Comparison of ENCODE assay signal across 8 cellular contexts in the genomic region with DNA sequence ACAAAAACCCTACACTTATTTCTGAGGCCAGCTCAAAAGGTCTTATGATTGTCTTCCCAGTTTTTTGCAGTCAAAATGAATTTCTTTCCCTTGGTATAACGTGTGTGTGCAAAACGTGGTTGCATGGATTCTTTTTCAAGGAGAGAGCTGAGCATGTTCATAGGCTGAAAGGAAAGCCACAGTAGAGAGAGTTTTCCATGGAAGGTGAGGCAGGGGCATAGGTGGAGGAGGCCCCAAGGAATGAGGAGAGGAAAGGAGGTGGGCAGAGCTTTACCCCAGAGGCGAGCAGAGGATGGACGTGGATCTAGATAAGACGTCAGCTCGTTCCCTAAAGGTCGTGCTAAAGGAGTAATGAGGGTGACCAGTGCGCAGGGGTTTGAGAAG. TPM values are rescaled to one million over a fixed set of nuclear protein-coding genes. Genes with fewer than 3 reads are reported as not detected.
DNase-seq lines count a peak whose midpoint lies in the region; ATAC-seq and TF ChIP-seq lines count a peak whose summit lies in the region.

No MANE protein-coding gene starts in this region.

- peaks cover 58% of the 10 kb centered on the region for H3K36me3 Mint-ChIP-seq in Calu3 (ENCODE audit: insufficient read depth, unreplicated experiment)
- peaks cover 20% of the 10 kb centered on the region for H3K36me3 Mint-ChIP-seq in chondrocyte (ENCODE audit: low read depth)
- H3K36me3 Mint-ChIP-seq in nephron (ENCODE audit: low read depth): peaks cover 34% of the 10 kb centered on the region

- peak; percentile 2 for ATAC-seq in HG03520 (IDR thresholded peaks at IDR 0.05; ENCODE audit: unreplicated experiment)
- no peak for ATAC-seq in HG02840 (IDR thresholded peaks at IDR 0.05; ENCODE audit: low FRiP score, unreplicated experiment)

- TF ChIP-seq CTCF in Calu3 (IDR thresholded peaks at IDR 0.05; ENCODE audit: unreplicated experiment): no peak
- TF ChIP-seq CTCF in chondrocyte (IDR thresholded peaks at IDR 0.05): no peak
- TF ChIP-seq CTCF in nephron (IDR thresholded peaks at IDR 0.05; ENCODE audit: unreplicated experiment in 3 of 3): no peak

- H3K9me3 Mint-ChIP-seq in Calu3 (ENCODE audit: low read depth, unreplicated experiment) (no peaks in the 10 kb centered on the region), chondrocyte (ENCODE audit: low read depth) (no peaks in the 10 kb centered on the region), nephron (no peaks in the 10 kb centered on the region)

- BruUV-seq in Calu3 (replicated peaks; lab: Mats Ljungman, UMichigan): TSS peak; percentile 93

- H3K4me3 Mint-ChIP-seq in Calu3 (ENCODE audit: low read depth, unreplicated experiment): peak overlapping the region; percentile 85
- peak overlapping the region; percentile 96 for H3K4me3 Mint-ChIP-seq in chondrocyte (ENCODE audit: unreplicated experiment)
- peak overlapping the region; percentile 99 to 100 (median 99) for H3K4me3 Mint-ChIP-seq in nephron

- DNase-seq in Calu3 (no peak), chondrocyte (ENCODE audit: low spot score) (no peak), DMS153 treated with DMSO at 0.1 percent for 48 hours (lab: John Stamatoyannopoulos, UW; ENCODE audit: unreplicated experiment) (no peak), NAMALWA (ENCODE audit: low spot score) (no peak), NCI-H1436 treated with DMSO at 0.1 percent for 48 hours (lab: John Stamatoyannopoulos, UW) (no peak)

- H3K4me1 Mint-ChIP-seq in Calu3 (ENCODE audit: low read depth, unreplicated experiment) (peaks cover 19% of the 10 kb centered on the region), chondrocyte (ENCODE audit: low read depth) (peaks cover 42% of the 10 kb centered on the region), nephron (peaks cover 41% of the 10 kb centered on the region)

- H3K27me3 Mint-ChIP-seq in Calu3 (ENCODE audit: unreplicated experiment): no peaks in the 10 kb centered on the region
- H3K27me3 Mint-ChIP-seq in chondrocyte (ENCODE audit: low read depth): no peaks in the 10 kb centered on the region
- no peaks in the 10 kb centered on the region for H3K27me3 Mint-ChIP-seq in nephron (ENCODE audit: low read depth)

- CTCF ChIA-PET in Calu3 (lab: Charles Lee): interaction anchor here (1.0 to 1.3 kb wide), 4 partner anchors 10 to 74 kb away, joined by 3 to 10 read pairs (median 4); no protein-coding TSS in a partner anchor

- H3K27ac Mint-ChIP-seq in Calu3 (ENCODE audit: unreplicated experiment): peak overlapping the region; percentile 98
- peak overlapping the region; percentile 98 for H3K27ac Mint-ChIP-seq in chondrocyte (ENCODE audit: unreplicated experiment)
- peak overlapping the region; percentile 96 to 98 (median 97) for H3K27ac Mint-ChIP-seq in nephron

- intact Hi-C loops in Calu3 (cut with micrococcal nuclease; ENCODE audit: unreplicated experiment): no loop called here

RNA-seq across cellular contexts. Expression of a gene that starts 22.8 kb away (rescaled TPM):
- total RNA-seq in Calu3 (2022) (0.87 and 1.0 TPM in 2 replicates), chondrocyte (1.6 to 47.6 TPM (median 43.5 TPM) in 3 replicates)

RNA-seq across cellular contexts. Expression of a gene that starts 53.8 kb away (rescaled TPM):
- total RNA-seq in Calu3 (2022) (3.0 and 3.3 TPM in 2 replicates), chondrocyte (2.2 to 4.1 TPM (median 2.3 TPM) in 3 replicates)

RNA-seq across cellular contexts. Expression of a gene that starts 57.3 kb away (rescaled TPM):
- total RNA-seq in Calu3 (2022): 973 and 1,004 TPM in 2 replicates
- total RNA-seq in chondrocyte: 1,031 to 1,215 TPM (median 1,058 TPM) in 3 replicates
